1 cellular context compared by ENCODE assay signal in the genomic region with DNA sequence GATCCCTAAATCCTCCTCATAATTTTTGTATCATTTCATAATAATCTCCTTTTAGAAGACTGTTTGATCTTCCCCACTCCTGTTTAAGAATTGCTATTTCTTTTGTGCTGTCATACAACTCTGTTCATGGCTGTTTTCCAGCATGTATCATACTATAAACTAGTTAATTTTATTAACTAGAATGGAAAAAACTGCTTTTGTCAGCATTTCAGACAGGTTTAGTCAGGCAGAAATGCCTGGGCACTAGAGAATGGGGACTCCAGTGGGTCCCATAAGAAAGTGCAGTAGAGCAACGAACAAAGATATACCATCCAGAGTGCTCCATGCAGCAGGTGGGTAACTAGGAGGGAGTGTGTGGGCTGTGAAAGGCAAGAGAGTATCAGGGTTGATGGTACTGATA.
TF ChIP-seq lines count a peak whose summit lies in the region.

No MANE protein-coding gene starts in this region.

TF ChIP-seq in HepG2, 621 proteins besides CTCF, POLR2A, EP300 and RAD21 (continued from another document):
- TF ChIP-seq, protein P1, sequence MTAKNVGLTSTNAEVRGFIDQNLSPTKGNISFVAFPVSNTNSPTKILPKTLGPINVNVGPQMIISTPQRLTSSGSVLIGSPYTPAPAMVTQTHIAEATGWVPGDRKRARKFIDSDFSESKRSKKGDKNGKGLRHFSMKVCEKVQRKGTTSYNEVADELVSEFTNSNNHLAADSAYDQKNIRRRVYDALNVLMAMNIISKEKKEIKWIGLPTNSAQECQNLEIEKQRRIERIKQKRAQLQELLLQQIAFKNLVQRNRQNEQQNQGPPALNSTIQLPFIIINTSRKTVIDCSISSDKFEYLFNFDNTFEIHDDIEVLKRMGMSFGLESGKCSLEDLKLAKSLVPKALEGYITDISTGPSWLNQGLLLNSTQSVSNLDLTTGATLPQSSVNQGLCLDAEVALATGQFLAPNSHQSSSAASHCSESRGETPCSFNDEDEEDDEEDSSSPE (CRISPR knock-in tag; IDR thresholded peaks at IDR 0.05): no peak
- peak; percentile 67 for TF ChIP-seq MAFF (IDR thresholded peaks at IDR 0.05; ENCODE audit: low read depth, low read length)
- TF ChIP-seq, protein P2, sequence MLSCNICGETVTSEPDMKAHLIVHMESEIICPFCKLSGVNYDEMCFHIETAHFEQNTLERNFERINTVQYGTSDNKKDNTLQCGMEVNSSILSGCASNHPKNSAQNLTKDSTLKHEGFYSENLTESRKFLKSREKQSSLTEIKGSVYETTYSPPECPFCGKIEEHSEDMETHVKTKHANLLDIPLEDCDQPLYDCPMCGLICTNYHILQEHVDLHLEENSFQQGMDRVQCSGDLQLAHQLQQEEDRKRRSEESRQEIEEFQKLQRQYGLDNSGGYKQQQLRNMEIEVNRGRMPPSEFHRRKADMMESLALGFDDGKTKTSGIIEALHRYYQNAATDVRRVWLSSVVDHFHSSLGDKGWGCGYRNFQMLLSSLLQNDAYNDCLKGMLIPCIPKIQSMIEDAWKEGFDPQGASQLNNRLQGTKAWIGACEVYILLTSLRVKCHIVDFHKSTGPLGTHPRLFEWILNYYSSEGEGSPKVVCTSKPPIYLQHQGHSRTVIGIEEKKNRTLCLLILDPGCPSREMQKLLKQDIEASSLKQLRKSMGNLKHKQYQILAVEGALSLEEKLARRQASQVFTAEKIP (CRISPR knock-in tag; IDR thresholded peaks at IDR 0.05; ENCODE audit: borderline replicate concordance): no peak
- TF ChIP-seq, protein P3, sequence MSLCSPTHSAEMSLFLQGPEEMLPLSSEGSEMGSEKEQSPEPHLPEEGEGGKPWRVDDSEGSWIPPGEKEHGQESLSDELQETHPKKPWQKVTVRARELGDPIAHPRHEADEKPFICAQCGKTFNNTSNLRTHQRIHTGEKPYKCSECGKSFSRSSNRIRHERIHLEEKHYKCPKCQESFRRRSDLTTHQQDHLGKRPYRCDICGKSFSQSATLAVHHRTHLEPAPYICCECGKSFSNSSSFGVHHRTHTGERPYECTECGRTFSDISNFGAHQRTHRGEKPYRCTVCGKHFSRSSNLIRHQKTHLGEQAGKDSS (CRISPR knock-in tag; IDR thresholded peaks at IDR 0.05; ENCODE audit: borderline replicate concordance, low read depth): no peak
- no peak for TF ChIP-seq SAP130 (CRISPR knock-in tag; IDR thresholded peaks at IDR 0.05; ENCODE audit: low read depth)
- no peak for TF ChIP-seq RFXANK (CRISPR knock-in tag; IDR thresholded peaks at IDR 0.05)
- TF ChIP-seq MAFK (conservative IDR thresholded peaks at IDR 0.05 in 1 of 2, IDR thresholded peaks at IDR 0.05 in 1 of 2; ENCODE audit: low read length in 2 of 2): peak; percentile 67 to 82
- TF ChIP-seq SCMH1 (CRISPR knock-in tag; IDR thresholded peaks at IDR 0.05; ENCODE audit: borderline replicate concordance): no peak
- no peak for TF ChIP-seq KDM4B (CRISPR knock-in tag; IDR thresholded peaks at IDR 0.05)
- TF ChIP-seq MIER2 (CRISPR knock-in tag; IDR thresholded peaks at IDR 0.05): no peak
- TF ChIP-seq BCL6 (CRISPR knock-in tag; IDR thresholded peaks at IDR 0.05): no peak
- TF ChIP-seq, protein P4, sequence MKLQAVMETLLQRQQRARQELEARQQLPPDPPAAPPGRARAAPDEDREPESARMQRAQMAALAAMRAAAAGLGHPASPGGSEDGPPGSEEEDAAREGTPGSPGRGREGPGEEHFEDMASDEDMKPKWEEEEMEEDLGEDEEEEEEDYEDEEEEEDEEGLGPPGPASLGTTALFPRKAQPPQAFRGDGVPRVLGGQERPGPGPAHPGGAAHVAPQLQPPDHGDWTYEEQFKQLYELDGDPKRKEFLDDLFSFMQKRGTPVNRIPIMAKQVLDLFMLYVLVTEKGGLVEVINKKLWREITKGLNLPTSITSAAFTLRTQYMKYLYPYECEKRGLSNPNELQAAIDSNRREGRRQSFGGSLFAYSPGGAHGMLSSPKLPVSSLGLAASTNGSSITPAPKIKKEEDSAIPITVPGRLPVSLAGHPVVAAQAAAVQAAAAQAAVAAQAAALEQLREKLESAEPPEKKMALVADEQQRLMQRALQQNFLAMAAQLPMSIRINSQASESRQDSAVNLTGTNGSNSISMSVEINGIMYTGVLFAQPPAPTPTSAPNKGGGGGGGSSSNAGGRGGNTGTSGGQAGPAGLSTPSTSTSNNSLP (IDR thresholded peaks at IDR 0.05; ENCODE audit: low read depth, low read length): no peak
